Comparison of ENCODE assay signal across 1 cellular context in genomic region chr4:186726440-186727148, GRCh38.
TF ChIP-seq lines count a peak whose summit lies in the region.

No MANE protein-coding gene starts in this region.

TF ChIP-seq in HepG2, 621 proteins besides CTCF, POLR2A, EP300 and RAD21 (continued from another document):
- TF ChIP-seq ZBTB37 (CRISPR knock-in tag; IDR thresholded peaks at IDR 0.05) (no peak), ZNF710 (CRISPR knock-in tag; IDR thresholded peaks at IDR 0.05; ENCODE audit: borderline replicate concordance) (no peak; the same call in 1 of the 2 replicates), ZNF296 (CRISPR knock-in tag; conservative IDR thresholded peaks at IDR 0.05) (no peak), MIER3 (CRISPR knock-in tag; IDR thresholded peaks at IDR 0.05; ENCODE audit: borderline replicate concordance) (no peak), SATB2 (CRISPR knock-in tag; IDR thresholded peaks at IDR 0.05) (no peak), ZNF629 (CRISPR knock-in tag; conservative IDR thresholded peaks at IDR 0.05) (no peak; the same call in 1 of the 2 replicates), AHDC1 (CRISPR knock-in tag; IDR thresholded peaks at IDR 0.05; ENCODE audit: borderline replicate concordance) (no peak), SMAD1 (CRISPR knock-in tag; IDR thresholded peaks at IDR 0.05; ENCODE audit: borderline replicate concordance, low read depth) (no peak), MATR3 (CRISPR knock-in tag; IDR thresholded peaks at IDR 0.05) (no peak), ZBTB44 (CRISPR knock-in tag; IDR thresholded peaks at IDR 0.05) (peak; percentile 34; the same call in 1 of the 2 replicates), RXRB (CRISPR knock-in tag; IDR thresholded peaks at IDR 0.05; ENCODE audit: borderline replicate concordance) (peak; percentile 72), ZNF784 (CRISPR knock-in tag; IDR thresholded peaks at IDR 0.05; ENCODE audit: borderline replicate concordance) (0 out of 2 replicates have a peak, but pooled peaks have one; percentile 22), ZNF496 (CRISPR knock-in tag; IDR thresholded peaks at IDR 0.05; ENCODE audit: insufficient replicate concordance) (no peak), SMAD9 (CRISPR knock-in tag; IDR thresholded peaks at IDR 0.05) (no peak), ZNF740 (CRISPR knock-in tag; IDR thresholded peaks at IDR 0.05) (no peak), TBX2 (CRISPR knock-in tag; IDR thresholded peaks at IDR 0.05; ENCODE audit: borderline replicate concordance) (peak; percentile 91), ETV5 (CRISPR knock-in tag; IDR thresholded peaks at IDR 0.05; ENCODE audit: borderline replicate concordance) (peak; percentile 46; the same call in 1 of the 2 replicates), ZNF839 (CRISPR knock-in tag; IDR thresholded peaks at IDR 0.05; ENCODE audit: borderline replicate concordance) (no peak), ZNF264 (CRISPR knock-in tag; IDR thresholded peaks at IDR 0.05) (no peak), LBX2 (CRISPR knock-in tag; IDR thresholded peaks at IDR 0.05; ENCODE audit: borderline replicate concordance) (0 out of 2 replicates have a peak, but pooled peaks have one; percentile 71), FIP1L1 (IDR thresholded peaks at IDR 0.05; ENCODE audit: borderline replicate concordance, insufficient read depth, low read depth, low read length) (0 out of 2 replicates have a peak, but pooled peaks have one; percentile 15), MXD4 (CRISPR knock-in tag; IDR thresholded peaks at IDR 0.05) (0 out of 2 replicates have a peak, but pooled peaks have one; percentile 52), IKZF5 (CRISPR knock-in tag; IDR thresholded peaks at IDR 0.05) (peak; percentile 69), ZSCAN12 (CRISPR knock-in tag; IDR thresholded peaks at IDR 0.05) (no peak)
